Comparison of ENCODE assay signal across 1 cellular context in genomic region chr11:115765803-115766239, GRCh38.
TF ChIP-seq lines count a peak whose summit lies in the region.

No MANE protein-coding gene starts in this region.

TF ChIP-seq in K562, 482 proteins besides CTCF, POLR2A, EP300 and RAD21 (continued from another document and continues in another):
- TF ChIP-seq CBX2 (IDR thresholded peaks at IDR 0.05; ENCODE audit: insufficient read depth, low read length, poor library complexity, severe bottlenecking) (no peak), ZNF695 (CRISPR knock-in tag; IDR thresholded peaks at IDR 0.05) (no peak), EP400 (IDR thresholded peaks at IDR 0.05) (no peak), CUX1 (CRISPR knock-in tag; IDR thresholded peaks at IDR 0.05) (no peak), NRF1 (conservative IDR thresholded peaks at IDR 0.05 in 1 of 2, IDR thresholded peaks at IDR 0.05 in 1 of 2) (no peak), JUN (IDR thresholded peaks at IDR 0.05; ENCODE audit: borderline replicate concordance, low read depth, low read length) (no peak), JUN (CRISPR knock-in tag; IDR thresholded peaks at IDR 0.05; ENCODE audit: borderline replicate concordance) (no peak), JUNB (CRISPR knock-in tag; conservative IDR thresholded peaks at IDR 0.05) (0 out of 2 replicates have a peak, but pooled peaks have one; percentile 12), CAMTA2 (CRISPR knock-in tag; conservative IDR thresholded peaks at IDR 0.05) (no peak), BHLHE40 (IDR thresholded peaks at IDR 0.05; ENCODE audit: low read length) (no peak), NFE2L1 (tag; IDR thresholded peaks at IDR 0.05; ENCODE audit: borderline replicate concordance, low read depth) (no peak), MCM5 (IDR thresholded peaks at IDR 0.05; ENCODE audit: low read depth) (no peak), ATF2 (CRISPR knock-in tag; IDR thresholded peaks at IDR 0.05) (no peak), HBP1 (CRISPR knock-in tag; IDR thresholded peaks at IDR 0.05) (no peak), ZNF583 (CRISPR knock-in tag; IDR thresholded peaks at IDR 0.05) (no peak), CBFA2T3 (IDR thresholded peaks at IDR 0.05) (no peak), POLR2AphosphoS5 (IDR thresholded peaks at IDR 0.05; ENCODE audit: control insufficient read depth, insufficient read depth, low read depth, low read length) (no peak), ZNF449 (CRISPR knock-in tag; IDR thresholded peaks at IDR 0.05) (peak; percentile 53; the same call in 1 of the 2 replicates), ELF2 (CRISPR knock-in tag; IDR thresholded peaks at IDR 0.05) (no peak), HMBOX1 (IDR thresholded peaks at IDR 0.05) (no peak), PTTG1 (tag; IDR thresholded peaks at IDR 0.05; ENCODE audit: low read depth) (no peak), ZNF77 (CRISPR knock-in tag; IDR thresholded peaks at IDR 0.05) (no peak), ZNF717 (CRISPR knock-in tag; IDR thresholded peaks at IDR 0.05) (no peak), ZNF175 (CRISPR knock-in tag; IDR thresholded peaks at IDR 0.05; ENCODE audit: low read depth) (peak; percentile 70; the same call in 1 of the 2 replicates), LARP7 (IDR thresholded peaks at IDR 0.05) (no peak), ZNF24 (IDR thresholded peaks at IDR 0.05) (no peak), ZNF609 (CRISPR knock-in tag; IDR thresholded peaks at IDR 0.05; ENCODE audit: borderline replicate concordance) (no peak), SP1 (CRISPR knock-in tag; IDR thresholded peaks at IDR 0.05) (no peak), GABPB1 (CRISPR knock-in tag; IDR thresholded peaks at IDR 0.05) (no peak), RBM15 (IDR thresholded peaks at IDR 0.05; ENCODE audit: insufficient read depth, low read length) (no peak), NFRKB (IDR thresholded peaks at IDR 0.05; ENCODE audit: low read depth) (no peak), DNMT1 (IDR thresholded peaks at IDR 0.05) (no peak), C11orf30 (IDR thresholded peaks at IDR 0.05; ENCODE audit: low read depth) (no peak), KHSRP (IDR thresholded peaks at IDR 0.05) (no peak), MCM3 (IDR thresholded peaks at IDR 0.05) (no peak), POLR2AphosphoS2 (IDR thresholded peaks at IDR 0.05; ENCODE audit: low read length) (no peak), TGIF2 (CRISPR knock-in tag; IDR thresholded peaks at IDR 0.05) (no peak)
- TF ChIP-seq, protein P1, sequence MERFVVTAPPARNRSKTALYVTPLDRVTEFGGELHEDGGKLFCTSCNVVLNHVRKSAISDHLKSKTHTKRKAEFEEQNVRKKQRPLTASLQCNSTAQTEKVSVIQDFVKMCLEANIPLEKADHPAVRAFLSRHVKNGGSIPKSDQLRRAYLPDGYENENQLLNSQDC (CRISPR knock-in tag; IDR thresholded peaks at IDR 0.05), result no peak
- TF ChIP-seq, protein P2, sequence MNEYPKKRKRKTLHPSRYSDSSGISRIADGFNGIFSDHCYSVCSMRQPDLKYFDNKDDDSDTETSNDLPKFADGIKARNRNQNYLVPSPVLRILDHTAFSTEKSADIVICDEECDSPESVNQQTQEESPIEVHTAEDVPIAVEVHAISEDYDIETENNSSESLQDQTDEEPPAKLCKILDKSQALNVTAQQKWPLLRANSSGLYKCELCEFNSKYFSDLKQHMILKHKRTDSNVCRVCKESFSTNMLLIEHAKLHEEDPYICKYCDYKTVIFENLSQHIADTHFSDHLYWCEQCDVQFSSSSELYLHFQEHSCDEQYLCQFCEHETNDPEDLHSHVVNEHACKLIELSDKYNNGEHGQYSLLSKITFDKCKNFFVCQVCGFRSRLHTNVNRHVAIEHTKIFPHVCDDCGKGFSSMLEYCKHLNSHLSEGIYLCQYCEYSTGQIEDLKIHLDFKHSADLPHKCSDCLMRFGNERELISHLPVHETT (CRISPR knock-in tag; conservative IDR thresholded peaks at IDR 0.05 in 1 of 2, IDR thresholded peaks at IDR 0.05 in 1 of 2), result no peak
- TF ChIP-seq, protein P3, sequence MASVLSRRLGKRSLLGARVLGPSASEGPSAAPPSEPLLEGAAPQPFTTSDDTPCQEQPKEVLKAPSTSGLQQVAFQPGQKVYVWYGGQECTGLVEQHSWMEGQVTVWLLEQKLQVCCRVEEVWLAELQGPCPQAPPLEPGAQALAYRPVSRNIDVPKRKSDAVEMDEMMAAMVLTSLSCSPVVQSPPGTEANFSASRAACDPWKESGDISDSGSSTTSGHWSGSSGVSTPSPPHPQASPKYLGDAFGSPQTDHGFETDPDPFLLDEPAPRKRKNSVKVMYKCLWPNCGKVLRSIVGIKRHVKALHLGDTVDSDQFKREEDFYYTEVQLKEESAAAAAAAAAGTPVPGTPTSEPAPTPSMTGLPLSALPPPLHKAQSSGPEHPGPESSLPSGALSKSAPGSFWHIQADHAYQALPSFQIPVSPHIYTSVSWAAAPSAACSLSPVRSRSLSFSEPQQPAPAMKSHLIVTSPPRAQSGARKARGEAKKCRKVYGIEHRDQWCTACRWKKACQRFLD (CRISPR knock-in tag; IDR thresholded peaks at IDR 0.05), result no peak
